Comparison of ENCODE assay signal across 8 cellular contexts in genomic region chr12:56315626-56316473, GRCh38. TPM values are rescaled to one million over a fixed set of nuclear protein-coding genes. Genes with fewer than 3 reads are reported as not detected.
DNase-seq lines count a peak whose midpoint lies in the region; ATAC-seq and TF ChIP-seq lines count a peak whose summit lies in the region.

TSS of gene CNPY2 (minus strand) at chr12:56315988. CDS start at chr12:56315217, 771 bp downstream.

- no peaks in the 10 kb centered on the region for H3K27me3 ChIP-seq in left ventricle myocardium inferior (ENCODE audit: low read depth)

- peaks cover 23% of the 10 kb centered on the region for H3K4me1 ChIP-seq in left ventricle myocardium inferior

- no peaks in the 10 kb centered on the region for H3K27me3 Mint-ChIP-seq in T-helper 1 cell treated with Interleukin-12 subunit alpha and Interleukin-12 subunit beta and Interleukin-4 antibody, amounts not matched to agents 30 μg/mL and 1 μg/mL, for 36 hours (ENCODE audit: low read depth)
- H3K27me3 Mint-ChIP-seq in progenitor cell of endocrine pancreas: no peaks in the 10 kb centered on the region

- H3K36me3 Mint-ChIP-seq in T-helper 1 cell treated with Interleukin-12 subunit alpha and Interleukin-12 subunit beta and Interleukin-4 antibody, amounts not matched to agents 30 μg/mL and 1 μg/mL, for 36 hours (ENCODE audit: low read depth): peaks cover 13% of the 10 kb centered on the region
- H3K36me3 Mint-ChIP-seq in progenitor cell of endocrine pancreas (ENCODE audit: insufficient read depth): peaks cover 2% of the 10 kb centered on the region

- H3K27ac ChIP-seq in left ventricle myocardium inferior (replicated peaks): peak within 1 kb of the TSS; percentile 98

- ATAC-seq in HG02884 (IDR thresholded peaks at IDR 0.05; ENCODE audit: unreplicated experiment): peak; percentile 89

- in situ Hi-C loops in GM13977 (cut with MboI; ENCODE audit: low pct_unique_long_range_greater_than_20kb, low sequenced_read_pairs, unreplicated experiment): no loop called here

- H3K9me3 Mint-ChIP-seq in T-helper 1 cell treated with Interleukin-12 subunit alpha and Interleukin-12 subunit beta and Interleukin-4 antibody, amounts not matched to agents 30 μg/mL and 1 μg/mL, for 36 hours: no peaks in the 10 kb centered on the region
- H3K9me3 Mint-ChIP-seq in progenitor cell of endocrine pancreas (ENCODE audit: low read depth): no peaks in the 10 kb centered on the region

- H3K27ac Mint-ChIP-seq in T-helper 1 cell treated with Interleukin-12 subunit alpha and Interleukin-12 subunit beta and Interleukin-4 antibody, amounts not matched to agents 30 μg/mL and 1 μg/mL, for 36 hours: peak within 1 kb of the TSS; percentile 96
- H3K27ac Mint-ChIP-seq in progenitor cell of endocrine pancreas: peak within 1 kb of the TSS; percentile 100

- DNase-seq in GM13977 (ENCODE audit: low spot score) (peak; percentile 94), NCI-H1694 (lab: John Stamatoyannopoulos, UW) (peak; percentile 84), amniotic stem cell (lab: John Stamatoyannopoulos, UW) (peak; percentile 97), left ventricle myocardium inferior (peak; percentile 96), progenitor cell of endocrine pancreas (ENCODE audit: low spot score, unreplicated experiment) (peak; percentile 96), ureter (ENCODE audit: low spot score) (peak; percentile 95)

- peak; percentile 28 for TF ChIP-seq CTCF in GM13977 (IDR thresholded peaks at IDR 0.05; ENCODE audit: extremely low read depth, insufficient read depth, missing control alignments)
- TF ChIP-seq CTCF in left ventricle myocardium inferior (IDR thresholded peaks at IDR 0.05; ENCODE audit: borderline replicate concordance): peak; percentile 27
- peak; percentile 10 for TF ChIP-seq CTCF in progenitor cell of endocrine pancreas (IDR thresholded peaks at IDR 0.05; ENCODE audit: unreplicated experiment)

- intact Hi-C loops in left ventricle myocardium inferior (cut with micrococcal nuclease): no loop called here

- H3K4me3 Mint-ChIP-seq in T-helper 1 cell treated with Interleukin-12 subunit alpha and Interleukin-12 subunit beta and Interleukin-4 antibody, amounts not matched to agents 30 μg/mL and 1 μg/mL, for 36 hours: peak within 1 kb of the TSS; percentile 93
- peak within 1 kb of the TSS; percentile 99 for H3K4me3 Mint-ChIP-seq in progenitor cell of endocrine pancreas (ENCODE audit: low read depth)

- peaks cover 59% of the 10 kb centered on the region for H3K36me3 ChIP-seq in left ventricle myocardium inferior

- peaks cover 18% of the 10 kb centered on the region for H3K4me1 Mint-ChIP-seq in T-helper 1 cell treated with Interleukin-12 subunit alpha and Interleukin-12 subunit beta and Interleukin-4 antibody, amounts not matched to agents 30 μg/mL and 1 μg/mL, for 36 hours (ENCODE audit: low read depth)
- peaks cover 9% of the 10 kb centered on the region for H3K4me1 Mint-ChIP-seq in progenitor cell of endocrine pancreas (ENCODE audit: low read depth)

- H3K9me3 ChIP-seq in left ventricle myocardium inferior (replicated peaks): no peaks in the 10 kb centered on the region

- H3K4me3 ChIP-seq in left ventricle myocardium inferior: peak within 1 kb of the TSS; percentile 99

RNA-seq across cellular contexts. Expression of gene CNPY2, which starts in this region (rescaled TPM):
- total RNA-seq in left ventricle myocardium inferior (33.4 TPM), progenitor cell of endocrine pancreas (225 and 230 TPM in 2 replicates), ureter (122 TPM)

Comparison
In these comparisons a context has a peak if more than half of its experiments do, and no peak if none do; other contexts are left out.
1. Peak in every context shown above with its lines: DNase-seq, ATAC-seq, H3K4me3 ChIP-seq and H3K27ac ChIP-seq.